8 cellular contexts compared by ENCODE assay signal in the genomic region with DNA sequence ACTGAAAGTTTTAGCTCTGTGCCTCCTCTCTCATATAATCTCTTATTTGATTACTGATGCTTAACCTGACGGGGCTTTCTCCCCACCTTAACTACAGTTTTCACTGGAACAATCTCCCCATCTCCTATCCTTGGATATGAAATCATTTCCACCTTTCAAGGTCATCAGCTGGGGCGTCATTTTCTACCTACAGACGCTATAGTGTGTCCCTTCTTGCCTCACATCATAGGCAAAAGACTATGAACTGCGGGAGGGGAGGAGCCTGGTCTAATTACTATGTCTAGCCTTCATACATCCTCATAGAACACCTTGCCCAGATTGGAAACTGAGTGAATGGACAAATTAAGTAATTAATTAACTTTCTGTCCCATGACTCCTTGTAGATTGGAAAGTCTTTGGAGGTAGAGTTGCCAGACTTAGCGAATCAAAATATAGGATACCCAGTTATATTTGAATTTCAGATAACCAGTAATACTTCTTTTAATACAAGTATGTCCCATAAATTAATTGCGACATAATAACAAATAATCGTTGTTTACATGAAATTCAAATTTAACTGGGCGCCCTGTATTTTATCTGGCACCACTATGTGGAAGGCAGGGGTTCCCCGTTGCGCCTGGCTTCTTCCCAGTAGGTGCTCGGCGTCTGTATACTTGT. TPM values are rescaled to one million over a fixed set of nuclear protein-coding genes. Genes with fewer than 3 reads are reported as not detected.
DNase-seq lines count a peak whose midpoint lies in the region; ATAC-seq and TF ChIP-seq lines count a peak whose summit lies in the region.

No MANE protein-coding gene starts in this region.

- no peak for TF ChIP-seq POLR2A in tibial nerve (IDR thresholded peaks at IDR 0.05)

- 18 to 35% methylated on average over 9 to 12 of the region's 12 CpGs for WGBS in tibial nerve, 2 donors

- peak overlapping the region; percentile 87 for H3K4me3 Mint-ChIP-seq in T-helper 1 cell treated with Interleukin-12 subunit alpha and Interleukin-12 subunit beta and Interleukin-4 antibody, amounts not matched to agents 30 μg/mL and 1 μg/mL, for 36 hours

- intact Hi-C loops in left lung (cut with DNase I), result no loop called here

- in situ Hi-C loops in astrocyte of the spinal cord (cut with HindIII; ENCODE audit: low sequenced_read_pairs), result no loop called here

- no peak for TF ChIP-seq CTCF in astrocyte of the spinal cord (IDR thresholded peaks at IDR 0.05; ENCODE audit: low read depth, low read length)
- TF ChIP-seq CTCF in left lung (IDR thresholded peaks at IDR 0.05), result no peak
- no peak for TF ChIP-seq CTCF in tibial nerve (IDR thresholded peaks at IDR 0.05)

- H3K27me3 Mint-ChIP-seq in T-helper 1 cell treated with Interleukin-12 subunit alpha and Interleukin-12 subunit beta and Interleukin-4 antibody, amounts not matched to agents 30 μg/mL and 1 μg/mL, for 36 hours (ENCODE audit: low read depth), result no peaks in the 10 kb centered on the region

- H3K36me3 Mint-ChIP-seq in T-helper 1 cell treated with Interleukin-12 subunit alpha and Interleukin-12 subunit beta and Interleukin-4 antibody, amounts not matched to agents 30 μg/mL and 1 μg/mL, for 36 hours (ENCODE audit: low read depth), result no peaks in the 10 kb centered on the region

- H3K4me3 ChIP-seq in astrocyte of the spinal cord (ENCODE audit: low read depth, low read length) (peak overlapping the region; percentile 72), left lung (peak overlapping the region; percentile 51 to 64), tibial nerve (peak overlapping the region; percentile 30 to 93 (median 63))

- H3K36me3 ChIP-seq in left lung, result no peaks in the 10 kb centered on the region
- no peaks in the 10 kb centered on the region for H3K36me3 ChIP-seq in tibial nerve

- H3K4me1 Mint-ChIP-seq in T-helper 1 cell treated with Interleukin-12 subunit alpha and Interleukin-12 subunit beta and Interleukin-4 antibody, amounts not matched to agents 30 μg/mL and 1 μg/mL, for 36 hours (ENCODE audit: low read depth), result peaks cover 7% of the 10 kb centered on the region

- H3K27ac ChIP-seq in left lung, result peak overlapping the region; percentile 58 to 93
- peak overlapping the region; percentile 77 to 93 (median 88) for H3K27ac ChIP-seq in tibial nerve

- ATAC-seq in HG03457 (IDR thresholded peaks at IDR 0.05; ENCODE audit: unreplicated experiment), result peak; percentile 36
- peak; percentile 66 for ATAC-seq in left lung
- no peak for ATAC-seq in HG03521 (IDR thresholded peaks at IDR 0.05; ENCODE audit: unreplicated experiment)

- peak overlapping the region; percentile 86 for H3K27ac Mint-ChIP-seq in T-helper 1 cell treated with Interleukin-12 subunit alpha and Interleukin-12 subunit beta and Interleukin-4 antibody, amounts not matched to agents 30 μg/mL and 1 μg/mL, for 36 hours

- no peaks in the 10 kb centered on the region for H3K9me3 Mint-ChIP-seq in T-helper 1 cell treated with Interleukin-12 subunit alpha and Interleukin-12 subunit beta and Interleukin-4 antibody, amounts not matched to agents 30 μg/mL and 1 μg/mL, for 36 hours

- H3K4me1 ChIP-seq in left lung (peaks cover 0 to 24% of the 10 kb centered on the region in 2 donors), tibial nerve (peaks cover 0 to 23% (median 3%) of the 10 kb centered on the region in 4 donors)

- H3K27me3 ChIP-seq in left lung (peaks cover 0 to 13% of the 10 kb centered on the region in 2 donors), tibial nerve (peaks cover 0 to 13% of the 10 kb centered on the region in 2 donors)

- no peak for TF ChIP-seq EP300 in tibial nerve (IDR thresholded peaks at IDR 0.05)

- DNase-seq in T-helper 1 cell (no peak), astrocyte of the spinal cord (ENCODE audit: low read depth, low spot score) (peak; percentile 5), left lung (no peak), tibial nerve (ENCODE audit: low spot score in 2 of 2) (no peak)
- DNase-seq in activated CD4-positive, CD25-positive, alpha-beta regulatory T cell treated with anti-CD3 and anti-CD28 coated beads, Interleukin-2, amount 50 U/mL, for 72 hours, result no peak

- H3K9me3 ChIP-seq in left lung (no peaks in the 10 kb centered on the region), tibial nerve (no peaks in the 10 kb centered on the region)

RNA-seq across cellular contexts. Expression of a gene that starts 0.8 kb away (rescaled TPM):
- total RNA-seq in left lung, result 100 to 1,000 TPM; 129 to 135 TPM
- 100 to 1,000 TPM in 1 of 4 donors, 10 to 100 TPM in 3; 86.4 to 106 (median 89.5) TPM for total RNA-seq in tibial nerve

RNA-seq across cellular contexts. Expression of a gene that starts 43.2 kb away (rescaled TPM):
- total RNA-seq in left lung, result not detected
- not detected for total RNA-seq in tibial nerve
